ENCODE assay signal across 9 cellular contexts in genomic region chr10:114694735-114695134, GRCh38. TPM values are rescaled to one million over a fixed set of nuclear protein-coding genes. Genes with fewer than 3 reads are reported as not detected.
DNase-seq lines count a peak whose midpoint lies in the region; ATAC-seq, FAIRE-seq and TF ChIP-seq lines count a peak whose summit lies in the region.
"Had no signal": no experiment of that assay in that cellular context is flagged by ENCODE, and none has a peak within 500 bp of the region (broad histone marks: within the 10 kb centered on the region; RNA-seq: fewer than 3 reads in every experiment).

No MANE protein-coding gene starts in this region.

- no peaks in the 10 kb centered on the region for H3K9me3 ChIP-seq in SJCRH30 (replicated peaks)

- no peak for DNase-seq in AG09319 (ENCODE audit: extremely low read depth, low read depth)
- peak; percentile 6 for DNase-seq in GM19240 (ENCODE audit: insufficient read length, low spot score)
- DNase-seq in SJCRH30 = peak; percentile 52 to 79
- peak; percentile 12 to 24 (median 17) for DNase-seq in effector memory CD8-positive, alpha-beta T cell
- DNase-seq in stimulated activated CD4-positive, alpha-beta T cell treated with anti-CD3 and anti-CD28 coated beads, Interleukin-12 subunit alpha, Interleukin-12 subunit beta, amount 100 ng/mL, for 4 hours = peak; percentile 25
- no peak for DNase-seq in urothelium cell line (ENCODE audit: low spot score)
- DNase-seq in NCI-H446 treated with DMSO at 0.1 percent for 48 hours (lab: John Stamatoyannopoulos, UW) = no peak

- no peak for FAIRE-seq in urothelium cell line (lab: Jason Lieb, UNC)

- peak; percentile 33 for TF ChIP-seq CTCF in AG09319 (IDR thresholded peaks at IDR 0.05; ENCODE audit: low read depth, low read length)

- no peaks in the 10 kb centered on the region for H3K36me3 Mint-ChIP-seq in effector memory CD8-positive, alpha-beta T cell (ENCODE audit: insufficient read depth)

- H3K4me1 Mint-ChIP-seq in effector memory CD8-positive, alpha-beta T cell (ENCODE audit: low read depth in 2 of 2) = peaks cover 2 to 5% of the 10 kb centered on the region in 2 donors

- H3K36me3 ChIP-seq in SJCRH30 = no peaks in the 10 kb centered on the region

- no peak overlapping the region for H3K27ac Mint-ChIP-seq in effector memory CD8-positive, alpha-beta T cell
- H3K27ac Mint-ChIP-seq: dendritic cell treated with granulocyte-macrophage colony-stimulating factor and Interleukin-4, amounts not matched to agents 40 ng/mL and 50 ng/mL, for 4 days had no signal

- H3K4me1 ChIP-seq in SJCRH30 = peaks cover 15% of the 10 kb centered on the region

- H3K9me3 Mint-ChIP-seq in effector memory CD8-positive, alpha-beta T cell = no peaks in the 10 kb centered on the region
- H3K9me3 Mint-ChIP-seq: dendritic cell treated with granulocyte-macrophage colony-stimulating factor and Interleukin-4, amounts not matched to agents 40 ng/mL and 50 ng/mL, for 4 days had no signal

- H3K27me3 ChIP-seq in SJCRH30 = no peaks in the 10 kb centered on the region

- H3K27me3 Mint-ChIP-seq in effector memory CD8-positive, alpha-beta T cell = peaks cover 11 to 13% of the 10 kb centered on the region in 2 donors
- H3K27me3 Mint-ChIP-seq: dendritic cell treated with granulocyte-macrophage colony-stimulating factor and Interleukin-4, amounts not matched to agents 40 ng/mL and 50 ng/mL, for 4 days had no signal

- ATAC-seq in effector memory CD8-positive, alpha-beta T cell (replicated peaks) = peak; percentile 49
- no peak for ATAC-seq in GM19023 (IDR thresholded peaks at IDR 0.05; ENCODE audit: unreplicated experiment)

- peak overlapping the region in 1 of 2 donors; percentile 38 for H3K4me3 Mint-ChIP-seq in effector memory CD8-positive, alpha-beta T cell
- H3K4me3 Mint-ChIP-seq: dendritic cell treated with granulocyte-macrophage colony-stimulating factor and Interleukin-4, amounts not matched to agents 40 ng/mL and 50 ng/mL, for 4 days had no signal

- H3K4me3 ChIP-seq in SJCRH30 = no peak overlapping the region

- H3K27ac ChIP-seq in SJCRH30 = no peak overlapping the region

RNA-seq across cellular contexts. Expression of gene ABLIM1, which starts 36.7 kb away (rescaled TPM):
- total RNA-seq in SJCRH30 (2014; rRNA removed; shearing (Covaris generic)) = 23.5 and 23.9 TPM in 2 replicates

Comparison
In these comparisons a context has a peak if more than half of its experiments do, and no peak if none do; other contexts are left out.
1. DNase-seq: peak in GM19240 (single experiment), SJCRH30 (2 of 2), effector memory CD8-positive, alpha-beta T cell (3 of 3) and stimulated activated CD4-positive, alpha-beta T cell treated with anti-CD3 and anti-CD28 coated beads, Interleukin-12 subunit alpha, Interleukin-12 subunit beta, amount 100 ng/mL, for 4 hours (single experiment); none in AG09319 (single experiment), urothelium cell line (single experiment) and NCI-H446 treated with DMSO at 0.1 percent for 48 hours (single experiment).